Comparison of ENCODE assay signal across 8 cellular contexts in genomic region chr6:3118353-3119039, GRCh38. TPM values are rescaled to one million over a fixed set of nuclear protein-coding genes. Genes with fewer than 3 reads are reported as not detected.
DNase-seq lines count a peak whose midpoint lies in the region; ATAC-seq, FAIRE-seq and TF ChIP-seq lines count a peak whose summit lies in the region.

Gene BPHL, plus strand, starts transcription at chr6:3118711. Its CDS starts 30 bp downstream, at chr6:3118741.

- FAIRE-seq in GM12891 (lab: Jason Lieb, UNC): peak; percentile 97

- H2AK5ac ChIP-seq in trophoblast cell (ENCODE audit: low read length): peak within 1 kb of the TSS; percentile 65

- peak within 1 kb of the TSS; percentile 99 for H3K4me3 ChIP-seq in trophoblast cell (ENCODE audit: low read depth, low read length)
- H3K4me3 ChIP-seq in tibial nerve: peak within 1 kb of the TSS; percentile 66 to 98 (median 80)

- H3K4ac ChIP-seq in trophoblast cell (ENCODE audit: low read depth, low read length): peak within 1 kb of the TSS; percentile 18

- H3K14ac ChIP-seq in trophoblast cell (ENCODE audit: low read length): peak within 1 kb of the TSS; percentile 93

- peak within 1 kb of the TSS; percentile 79 for H3K4me2 ChIP-seq in trophoblast cell (ENCODE audit: low read length)

- no peak within 1 kb of the TSS for H3K23ac ChIP-seq in trophoblast cell (ENCODE audit: low read length)

- peaks cover 8% of the 10 kb centered on the region for H3K79me2 ChIP-seq in trophoblast cell (ENCODE audit: control insufficient read depth, insufficient read depth, low read length, poor library complexity)

- H2BK5ac ChIP-seq in trophoblast cell (ENCODE audit: low read depth, low read length, poor library complexity): peak within 1 kb of the TSS; percentile 74

- no peaks in the 10 kb centered on the region for H3K27me3 ChIP-seq in trophoblast cell (ENCODE audit: insufficient read depth, low read length)
- H3K27me3 ChIP-seq in tibial nerve: no peaks in the 10 kb centered on the region

- H3K9me3 ChIP-seq in trophoblast cell (ENCODE audit: insufficient read depth, low read depth, low read length) (no peaks in the 10 kb centered on the region), tibial nerve (no peaks in the 10 kb centered on the region)

- no peak for TF ChIP-seq CTCF in tibial nerve (IDR thresholded peaks at IDR 0.05)

- TF ChIP-seq EP300 in tibial nerve (IDR thresholded peaks at IDR 0.05): peak; percentile 46 to 86

- H3K27ac ChIP-seq in adipose tissue (ENCODE audit: low read depth, low read length): no peak within 1 kb of the TSS
- peak within 1 kb of the TSS; percentile 94 for H3K27ac ChIP-seq in trophoblast cell (ENCODE audit: low read depth, low read length)
- peak within 1 kb of the TSS; percentile 88 to 93 (median 90) for H3K27ac ChIP-seq in tibial nerve

- H4K91ac ChIP-seq in trophoblast cell (ENCODE audit: low read depth, low read length): peak within 1 kb of the TSS; percentile 78

- intact Hi-C loops in cardiac septum (cut with DNase I): loop anchor here (5.0 kb wide), 1 partner anchor 46 kb away; no protein-coding TSS in a partner anchor

- H4K12ac ChIP-seq in trophoblast cell (ENCODE audit: low read depth, low read length): peak within 1 kb of the TSS; percentile 91

- ATAC-seq in HG02798 (IDR thresholded peaks at IDR 0.05; ENCODE audit: poor library complexity, unreplicated experiment): peak; percentile 92

- no peak within 1 kb of the TSS for H2BK12ac ChIP-seq in trophoblast cell (ENCODE audit: low read length)

- H3K36me3 ChIP-seq in trophoblast cell (ENCODE audit: control insufficient read depth in 1 of 2, insufficient read depth in 2 of 2, low read length in 2 of 2): peaks cover 11 to 18% of the 10 kb centered on the region in 2 experiments
- H3K36me3 ChIP-seq in tibial nerve: peaks cover 0 to 20% (median 0%) of the 10 kb centered on the region in 3 donors

- H3K9ac ChIP-seq in trophoblast cell (ENCODE audit: low read length): peak within 1 kb of the TSS; percentile 83

- peak within 1 kb of the TSS; percentile 93 for H2BK120ac ChIP-seq in trophoblast cell (ENCODE audit: insufficient read depth, low read length, poor library complexity)

- peak; percentile 74 for TF ChIP-seq POLR2A in GM12891 (IDR thresholded peaks at IDR 0.05; ENCODE audit: low read depth, low read length)
- TF ChIP-seq POLR2A in tibial nerve (IDR thresholded peaks at IDR 0.05): peak; percentile 60 to 87

- peaks cover 0 to 2% of the 10 kb centered on the region in 2 experiments for H3K4me1 ChIP-seq in trophoblast cell (ENCODE audit: control insufficient read depth in 1 of 2, insufficient read depth in 2 of 2, low read length in 2 of 2)
- peaks cover 0 to 29% (median 9%) of the 10 kb centered on the region in 4 donors for H3K4me1 ChIP-seq in tibial nerve

- peaks cover 6% of the 10 kb centered on the region for H3K79me1 ChIP-seq in trophoblast cell (ENCODE audit: low read length)

- 0% methylated on average over 75 to 89 of the region's 89 CpGs for WGBS in adipose tissue, 3 donors
- WGBS in trophoblast cell (ENCODE audit: extremely low coverage, insufficient coverage, insufficient read length): no CpG with 5 or more reads among the region's 89 CpGs
- 1% methylated on average over 28 to 75 of the region's 89 CpGs for WGBS in tibial nerve, 2 donors

- peak within 1 kb of the TSS; percentile 84 for H2AFZ ChIP-seq in trophoblast cell (ENCODE audit: insufficient read depth, low read length, poor library complexity)

- H3K18ac ChIP-seq in trophoblast cell (ENCODE audit: low read length): peak within 1 kb of the TSS; percentile 93

- DNase-seq in GM12891 (ENCODE audit: insufficient read length, low spot score) (peak; percentile 97), NCI-H1417 treated with DMSO at 0.1 percent for 48 hours (lab: John Stamatoyannopoulos, UW) (peak; percentile 74), SW 1271 (lab: John Stamatoyannopoulos, UW) (peak; percentile 81 to 95), cardiac septum (ENCODE audit: low spot score) (peak; percentile 99), trophoblast cell (peak; percentile 95 to 98), tibial nerve (ENCODE audit: low spot score in 2 of 2) (peak; percentile 97 to 98)

- H4K8ac ChIP-seq in trophoblast cell (ENCODE audit: low read depth, low read length): peak within 1 kb of the TSS; percentile 93

TF ChIP-seq in GM12891, 5 proteins besides CTCF, POLR2A, EP300 and RAD21:
- TF ChIP-seq POU2F2 (IDR thresholded peaks at IDR 0.05; ENCODE audit: low read depth, low read length): no peak
- peak; percentile 2 for TF ChIP-seq PAX5 (IDR thresholded peaks at IDR 0.05; ENCODE audit: insufficient read depth, low read length, severe bottlenecking)
- TF ChIP-seq SPI1 (IDR thresholded peaks at IDR 0.05; ENCODE audit: low read depth, low read length): no peak
- TF ChIP-seq TAF1 (IDR thresholded peaks at IDR 0.05; ENCODE audit: low read depth, low read length): 0 out of 2 replicates have a peak, but pooled peaks have one; percentile 42
- peak; percentile 66; the same call in 1 of the 2 replicates for TF ChIP-seq POLR2AphosphoS5 (IDR thresholded peaks at IDR 0.05; ENCODE audit: low read depth, low read length)
TF ChIP-seq in GM12891: peak in this region for 3.

RNA-seq across cellular contexts. Expression of gene BPHL, which starts in this region (rescaled TPM):
- 9.3 TPM for polyA plus RNA-seq in GM12891 (2012; ENCODE audit: low read depth, missing spikeins)
- polyA plus RNA-seq in adipose tissue: 10 to 100 TPM in 2 of 3 donors, 1 to 10 TPM in 1; 9.4 to 33.4 (median 33.0) TPM
- total RNA-seq in cardiac septum (12.0 TPM), tibial nerve (10 to 100 TPM in 3 of 4 donors, 1 to 10 TPM in 1; 6.7 to 21.6 (median 12.6) TPM)
- polyA plus RNA-seq in trophoblast cell (2013): 21.0 and 22.0 TPM in 2 replicates
